ENCODE assay signal across 8 cellular contexts in genomic region chr2:30232027-30232800, GRCh38. TPM values are rescaled to one million over a fixed set of nuclear protein-coding genes. Genes with fewer than 3 reads are reported as not detected.
A peak's percentile ranks its signal among the peaks of the same experiment; 100 is the strongest.
DNase-seq lines count a peak whose midpoint lies in the region; ATAC-seq, FAIRE-seq and TF ChIP-seq lines count a peak whose summit lies in the region.

No MANE protein-coding gene starts in this region.

- no peaks in the 10 kb centered on the region for H3K9me3 ChIP-seq in esophagus squamous epithelium
- H3K9me3 ChIP-seq in tibial nerve = peaks cover 0 to 4% (median 0%) of the 10 kb centered on the region in 4 donors

- ATAC-seq in HG02798 (IDR thresholded peaks at IDR 0.05; ENCODE audit: poor library complexity, unreplicated experiment) = peak; percentile 25
- no peak for ATAC-seq in HG02884 (IDR thresholded peaks at IDR 0.05; ENCODE audit: unreplicated experiment)

- no peaks in the 10 kb centered on the region for H3K9me3 Mint-ChIP-seq in nephron

- H3K36me3 ChIP-seq in esophagus squamous epithelium = peaks cover 0 to 12% (median 0%) of the 10 kb centered on the region in 3 donors
- H3K36me3 ChIP-seq in tibial nerve = peaks cover 0 to 18% (median 0%) of the 10 kb centered on the region in 3 donors

- intact Hi-C loops in esophagus squamous epithelium (cut with DNase I) = no loop called here

- peaks cover 38% of the 10 kb centered on the region for H3K4me1 Mint-ChIP-seq in nephron

- H3K27ac Mint-ChIP-seq in nephron = peak overlapping the region; percentile 66 to 70 (median 68)

- peak overlapping the region; percentile 88 to 93 (median 88) for H3K4me3 Mint-ChIP-seq in nephron

- DNase-seq in GM18507 (ENCODE audit: extremely low spot score, insufficient read length, low read depth) (no peak), NCI-H526 treated with DMSO at 0.1 percent for 48 hours (lab: John Stamatoyannopoulos, UW) (peak; percentile 26), esophagus squamous epithelium (lab: John Stamatoyannopoulos, UW) (no peak), tibial nerve (ENCODE audit: low spot score in 2 of 2) (no peak)
- peak; percentile 87 for DNase-seq in activated CD8-positive, alpha-beta memory T cell treated with anti-CD3 and anti-CD28 coated beads, Interleukin-2, amount 50 U/mL, for 48 hours

- H3K4me1 ChIP-seq in esophagus squamous epithelium = peaks cover 6 to 73% (median 23%) of the 10 kb centered on the region in 3 donors
- peaks cover 0 to 42% (median 13%) of the 10 kb centered on the region in 4 donors for H3K4me1 ChIP-seq in tibial nerve

- peaks cover 0 to 53% (median 0%) of the 10 kb centered on the region in 4 donors for H3K27me3 ChIP-seq in esophagus squamous epithelium
- peaks cover 0 to 4% of the 10 kb centered on the region in 2 donors for H3K27me3 ChIP-seq in tibial nerve

- H3K27me3 Mint-ChIP-seq in nephron (ENCODE audit: low read depth) = peaks cover 13% of the 10 kb centered on the region

- TF ChIP-seq POLR2A in esophagus squamous epithelium (IDR thresholded peaks at IDR 0.05) (peak in 2 of 4 donors; percentile 37 to 56), tibial nerve (IDR thresholded peaks at IDR 0.05) (no peak)

- H3K27ac ChIP-seq in esophagus squamous epithelium (peak overlapping the region; percentile 79 to 92 (median 86)), tibial nerve (peak overlapping the region in 3 of 4 donors; percentile 88 to 91 (median 91))

- FAIRE-seq in GM18507 (lab: Jason Lieb, UNC) = peak; percentile 33

- TF ChIP-seq CTCF in esophagus squamous epithelium (IDR thresholded peaks at IDR 0.05) = no peak
- TF ChIP-seq CTCF in nephron (IDR thresholded peaks at IDR 0.05; ENCODE audit: unreplicated experiment in 3 of 3) = no peak
- TF ChIP-seq CTCF in tibial nerve (IDR thresholded peaks at IDR 0.05) = no peak

- H3K4me3 ChIP-seq in esophagus squamous epithelium (peak overlapping the region; percentile 52 to 86 (median 62)), tibial nerve (peak overlapping the region; percentile 31 to 86 (median 72))

- 0% methylated on average over 15 of the region's 67 CpGs; no CpG with 5 or more reads in 1 of the 2 donors for WGBS in esophagus squamous epithelium, 2 donors
- 0% methylated on average over 21 to 43 of the region's 67 CpGs for WGBS in tibial nerve, 2 donors

- H3K36me3 Mint-ChIP-seq in nephron (ENCODE audit: low read depth) = peaks cover 34% of the 10 kb centered on the region

- TF ChIP-seq EP300 in tibial nerve (IDR thresholded peaks at IDR 0.05) = peak in 1 of 2 donors; percentile 4

RNA-seq across cellular contexts. Expression of gene LBH, which starts 0.9 kb away (rescaled TPM):
- total RNA-seq in esophagus squamous epithelium (10 to 100 TPM in 3 of 4 donors, 1 to 10 TPM in 1; 2.4 to 22.7 (median 17.6) TPM), tibial nerve (10 to 100 TPM; 12.7 to 31.6 (median 21.5) TPM)

Comparison
In these comparisons a context has a peak if more than half of its experiments do, and no peak if none do; other contexts are left out.
1. DNase-seq: peak in NCI-H526 treated with DMSO at 0.1 percent for 48 hours (single experiment) and activated CD8-positive, alpha-beta memory T cell treated with anti-CD3 and anti-CD28 coated beads, Interleukin-2, amount 50 U/mL, for 48 hours (single experiment); none in GM18507 (single experiment), esophagus squamous epithelium (single experiment) and tibial nerve (0 of 2).